ENCODE assay signal across 1 cellular context in the genomic region with DNA sequence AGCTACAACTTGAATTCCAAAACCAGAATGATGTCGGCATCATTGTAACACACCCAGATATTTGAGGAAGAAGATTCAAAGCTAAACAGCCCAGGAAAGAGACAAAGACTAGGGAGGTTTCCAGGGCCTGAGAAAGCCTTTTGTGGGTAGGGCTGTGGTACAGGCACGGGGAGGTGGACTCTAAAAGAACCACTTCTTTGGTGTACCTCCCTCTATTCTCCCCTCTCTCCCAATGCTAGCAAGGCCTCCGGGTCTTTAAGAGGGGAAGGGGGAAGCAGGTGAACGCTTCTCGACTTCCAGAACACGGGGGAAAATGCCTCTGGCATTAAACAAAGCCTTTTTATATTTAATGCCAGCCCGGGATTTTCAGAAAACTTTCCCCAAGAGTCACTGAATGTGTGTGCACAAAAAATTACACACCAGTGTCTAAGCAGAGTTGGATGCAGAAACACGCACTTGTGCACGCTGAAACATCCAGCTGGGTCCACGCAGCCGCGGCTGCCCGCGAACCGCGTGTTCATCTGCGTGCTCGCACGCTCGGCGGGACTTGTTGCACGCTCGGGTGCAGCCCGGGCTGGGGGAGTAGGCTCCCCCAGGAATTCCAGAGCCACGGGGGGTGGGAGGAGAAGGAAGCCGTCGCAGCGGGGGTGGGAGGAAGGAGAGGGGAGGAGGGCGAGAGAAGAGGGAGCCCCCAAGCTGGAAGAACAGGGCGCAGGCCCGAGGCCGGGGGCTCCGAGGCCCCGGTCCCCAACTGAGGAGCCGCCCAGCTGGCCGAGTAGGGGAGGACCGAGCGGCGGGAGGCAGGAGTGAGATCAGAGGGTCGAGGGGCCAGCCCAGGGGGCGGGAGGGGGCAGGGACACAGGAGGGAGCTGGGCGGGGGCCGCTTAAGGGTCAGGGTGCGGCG.
TF ChIP-seq lines count a peak whose summit lies in the region.

No MANE protein-coding gene starts in this region.

TF ChIP-seq in SK-N-SH, 30 proteins besides CTCF, POLR2A, EP300 and RAD21 (continued from another document):
- TF ChIP-seq, protein P1, sequence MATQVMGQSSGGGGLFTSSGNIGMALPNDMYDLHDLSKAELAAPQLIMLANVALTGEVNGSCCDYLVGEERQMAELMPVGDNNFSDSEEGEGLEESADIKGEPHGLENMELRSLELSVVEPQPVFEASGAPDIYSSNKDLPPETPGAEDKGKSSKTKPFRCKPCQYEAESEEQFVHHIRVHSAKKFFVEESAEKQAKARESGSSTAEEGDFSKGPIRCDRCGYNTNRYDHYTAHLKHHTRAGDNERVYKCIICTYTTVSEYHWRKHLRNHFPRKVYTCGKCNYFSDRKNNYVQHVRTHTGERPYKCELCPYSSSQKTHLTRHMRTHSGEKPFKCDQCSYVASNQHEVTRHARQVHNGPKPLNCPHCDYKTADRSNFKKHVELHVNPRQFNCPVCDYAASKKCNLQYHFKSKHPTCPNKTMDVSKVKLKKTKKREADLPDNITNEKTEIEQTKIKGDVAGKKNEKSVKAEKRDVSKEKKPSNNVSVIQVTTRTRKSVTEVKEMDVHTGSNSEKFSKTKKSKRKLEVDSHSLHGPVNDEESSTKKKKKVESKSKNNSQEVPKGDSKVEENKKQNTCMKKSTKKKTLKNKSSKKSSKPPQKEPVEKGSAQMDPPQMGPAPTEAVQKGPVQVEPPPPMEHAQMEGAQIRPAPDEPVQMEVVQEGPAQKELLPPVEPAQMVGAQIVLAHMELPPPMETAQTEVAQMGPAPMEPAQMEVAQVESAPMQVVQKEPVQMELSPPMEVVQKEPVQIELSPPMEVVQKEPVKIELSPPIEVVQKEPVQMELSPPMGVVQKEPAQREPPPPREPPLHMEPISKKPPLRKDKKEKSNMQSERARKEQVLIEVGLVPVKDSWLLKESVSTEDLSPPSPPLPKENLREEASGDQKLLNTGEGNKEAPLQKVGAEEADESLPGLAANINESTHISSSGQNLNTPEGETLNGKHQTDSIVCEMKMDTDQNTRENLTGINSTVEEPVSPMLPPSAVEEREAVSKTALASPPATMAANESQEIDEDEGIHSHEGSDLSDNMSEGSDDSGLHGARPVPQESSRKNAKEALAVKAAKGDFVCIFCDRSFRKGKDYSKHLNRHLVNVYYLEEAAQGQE (IDR thresholded peaks at IDR 0.05; ENCODE audit: low read depth, low read length) = no peak
- TF ChIP-seq GATA2 (CRISPR knock-in tag; IDR thresholded peaks at IDR 0.05) (no peak), NRF1 (IDR thresholded peaks at IDR 0.05; ENCODE audit: low read depth, low read length) (no peak), CHD2 (IDR thresholded peaks at IDR 0.05; ENCODE audit: low read length, partially characterized antibody) (no peak), FOXJ3 (CRISPR knock-in tag; IDR thresholded peaks at IDR 0.05) (no peak), SMC3 (IDR thresholded peaks at IDR 0.05; ENCODE audit: low read depth, low read length) (no peak), GABPA (IDR thresholded peaks at IDR 0.05; ENCODE audit: low read depth) (no peak), FOXM1 (IDR thresholded peaks at IDR 0.05; ENCODE audit: low read depth) (no peak), RXRA (IDR thresholded peaks at IDR 0.05; ENCODE audit: borderline replicate concordance, low read depth) (no peak)
- TF ChIP-seq, protein P2, sequence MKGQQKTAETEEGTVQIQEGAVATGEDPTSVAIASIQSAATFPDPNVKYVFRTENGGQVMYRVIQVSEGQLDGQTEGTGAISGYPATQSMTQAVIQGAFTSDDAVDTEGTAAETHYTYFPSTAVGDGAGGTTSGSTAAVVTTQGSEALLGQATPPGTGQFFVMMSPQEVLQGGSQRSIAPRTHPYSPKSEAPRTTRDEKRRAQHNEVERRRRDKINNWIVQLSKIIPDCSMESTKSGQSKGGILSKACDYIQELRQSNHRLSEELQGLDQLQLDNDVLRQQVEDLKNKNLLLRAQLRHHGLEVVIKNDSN (IDR thresholded peaks at IDR 0.05; ENCODE audit: borderline replicate concordance, low read depth) = no peak
- TF ChIP-seq, protein P3, sequence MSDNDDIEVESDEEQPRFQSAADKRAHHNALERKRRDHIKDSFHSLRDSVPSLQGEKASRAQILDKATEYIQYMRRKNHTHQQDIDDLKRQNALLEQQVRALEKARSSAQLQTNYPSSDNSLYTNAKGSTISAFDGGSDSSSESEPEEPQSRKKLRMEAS (IDR thresholded peaks at IDR 0.05; ENCODE audit: low read depth) = no peak
TF ChIP-seq in SK-N-SH: peak in this region for 0.
